ENCODE assay signal across 18 cellular contexts in genomic region chr11:61980783-61981541, GRCh38. TPM values are rescaled to one million over a fixed set of nuclear protein-coding genes. Genes with fewer than 3 reads are reported as not detected.
DNase-seq lines count a peak whose midpoint lies in the region; ATAC-seq, FAIRE-seq and TF ChIP-seq lines count a peak whose summit lies in the region.
"Had no signal": no experiment of that assay in that cellular context is flagged by ENCODE, and none has a peak within 500 bp of the region (broad histone marks: within the 10 kb centered on the region; RNA-seq: fewer than 3 reads in every experiment).

No MANE protein-coding gene starts in this region.

- TF ChIP-seq CTCF in Caco-2 (IDR thresholded peaks at IDR 0.05; ENCODE audit: insufficient read depth in 1 of 2, low read depth in 1 of 2, low read length in 1 of 2, severe bottlenecking in 1 of 2, unreplicated experiment in 1 of 2) = no peak
- no peak for TF ChIP-seq CTCF in H1 (IDR thresholded peaks at IDR 0.05; ENCODE audit: control extremely low read depth in 1 of 3, insufficient read depth in 1 of 3, low read depth in 1 of 3, low read length in 3 of 3)
- no peak for TF ChIP-seq CTCF in mesothelial cell of epicardium (IDR thresholded peaks at IDR 0.05; ENCODE audit: unreplicated experiment)
- no peak for TF ChIP-seq CTCF in progenitor cell of endocrine pancreas (IDR thresholded peaks at IDR 0.05; ENCODE audit: unreplicated experiment)

- no peak overlapping the region for H3K4me2 ChIP-seq in H1 (ENCODE audit: insufficient read depth in 1 of 2, low read depth in 2 of 2, low read length in 2 of 2)

- no peak for TF ChIP-seq EP300 in H1 (IDR thresholded peaks at IDR 0.05; ENCODE audit: borderline replicate concordance in 1 of 2, low read depth in 2 of 2, low read length in 2 of 2)

- H3K4me3 Mint-ChIP-seq in Caco-2 (ENCODE audit: unreplicated experiment) = no peak overlapping the region
- H3K4me3 Mint-ChIP-seq in mesothelial cell of epicardium = no peak overlapping the region
- H3K4me3 Mint-ChIP-seq in progenitor cell of endocrine pancreas (ENCODE audit: low read depth) = no peak overlapping the region
- H3K4me3 Mint-ChIP-seq: activated CD8-positive, alpha-beta T cell treated with anti-CD3 and anti-CD28 coated beads, Interleukin-2, amount 10 ng/mL, durations not matched to agents 7 days and 5 days had no signal

- H4K20me1 ChIP-seq in H1 (replicated peaks in 1 of 2; ENCODE audit: control insufficient read depth in 1 of 2, insufficient read depth in 2 of 2, low read length in 2 of 2) = peaks cover 0 to 2% of the 10 kb centered on the region in 2 experiments

- no peak overlapping the region for H2BK20ac ChIP-seq in H1 (ENCODE audit: low read length)

- H3K18ac ChIP-seq in H1 (ENCODE audit: extremely low read depth, low read length) = no peak overlapping the region

- no peak overlapping the region for H2AK5ac ChIP-seq in H1 (ENCODE audit: low read depth, low read length)

- H3K9ac ChIP-seq in H1 (replicated peaks in 1 of 4; ENCODE audit: extremely low read depth in 1 of 4, low read depth in 3 of 4, low read length in 3 of 4) = no peak overlapping the region; a peak in 1 of 7 replicates

- ATAC-seq in GM21737 (IDR thresholded peaks at IDR 0.05; ENCODE audit: unreplicated experiment) = no peak
- ATAC-seq: activated CD8-positive, alpha-beta T cell treated with anti-CD3 and anti-CD28 coated beads, Interleukin-2, amount 10 ng/mL, durations not matched to agents 7 days and 5 days had no signal

- FAIRE-seq in H1 (lab: Jason Lieb, UNC) = no peak
- FAIRE-seq: D721Med had no signal

- peak overlapping the region; percentile 10 for H4K91ac ChIP-seq in H1 (replicated peaks; ENCODE audit: insufficient read length, low read length)

- H2BK15ac ChIP-seq in H1 (ENCODE audit: low read length) = no peak overlapping the region

- no peak overlapping the region for H2BK120ac ChIP-seq in H1 (replicated peaks; ENCODE audit: low read depth, low read length)

- peak overlapping the region; percentile 14 for H3K4ac ChIP-seq in H1 (replicated peaks; ENCODE audit: insufficient read length, low read depth, low read length)

- H3K23me2 ChIP-seq in H1 (ENCODE audit: low read depth, low read length) = no peaks in the 10 kb centered on the region

- no peak overlapping the region for H3K27ac ChIP-seq in H1 (ENCODE audit: low read depth, low read length)
- H3K27ac ChIP-seq: brain microvascular endothelial cell, HL-60, left ventricle myocardium inferior had no signal

- H3K27me3 Mint-ChIP-seq in Caco-2 (ENCODE audit: insufficient read depth, unreplicated experiment) (no peaks in the 10 kb centered on the region), mesothelial cell of epicardium (ENCODE audit: low read depth) (no peaks in the 10 kb centered on the region), progenitor cell of endocrine pancreas (no peaks in the 10 kb centered on the region)

- no TSS peak for BruUV-seq in Caco-2 (replicated peaks; lab: Mats Ljungman, UMichigan)

- H3K4me1 ChIP-seq in Caco-2 = peaks cover 17% of the 10 kb centered on the region
- H3K4me1 ChIP-seq in H1 (replicated peaks in 1 of 4; ENCODE audit: control insufficient read depth in 3 of 4, insufficient read depth in 4 of 4, low read length in 3 of 4) = peaks cover 0 to 2% (median 0%) of the 10 kb centered on the region in 4 experiments; a peak in 1 of 7 replicates

- H3K23ac ChIP-seq in H1 (ENCODE audit: insufficient read length) = no peak overlapping the region

- POLR2A ChIA-PET in Caco-2 (lab: Charles Lee) = interaction anchor here (0.7 to 0.9 kb wide), 2 partner anchors 22 to 32 kb away, joined by 3 read pairs; no protein-coding TSS in a partner anchor
- POLR2A ChIA-PET in H1 (lab: Charles Lee; ENCODE audit: partially characterized antibody) = interaction anchor here (1.1 to 25.7 kb wide), 3 partner anchors 8 to 21 kb away, joined by 3 to 458 read pairs (median 5); partner anchors contain the start of genes BEST1 and FTH1

- intact Hi-C loops in Caco-2 (cut with micrococcal nuclease; ENCODE audit: unreplicated experiment) = no loop called here

- H2BK5ac ChIP-seq in H1 (ENCODE audit: low read depth, low read length) = no peak overlapping the region

- no peak overlapping the region; the same call in 1 of the 2 replicates for H4K8ac ChIP-seq in H1 (ENCODE audit: extremely low read depth, insufficient read depth, low read length)

- H3K9me3 ChIP-seq in Caco-2 (no peaks in the 10 kb centered on the region), H1 (ENCODE audit: insufficient read depth in 2 of 2, low read depth in 1 of 2, low read length in 1 of 2) (no peaks in the 10 kb centered on the region)
- H3K9me3 ChIP-seq: left ventricle myocardium inferior had no signal

- H3K4me3 ChIP-seq in Caco-2 (ENCODE audit: low read depth, low read length) = no peak overlapping the region
- no peak overlapping the region for H3K4me3 ChIP-seq in H1 (ENCODE audit: extremely low read depth in 1 of 4, insufficient read depth in 2 of 4, low read depth in 3 of 4, low read length in 4 of 4)
- H3K4me3 ChIP-seq: left ventricle myocardium inferior had no signal

- H2AFZ ChIP-seq in H1 (ENCODE audit: low read length) = no peak overlapping the region

- TF ChIP-seq RAD21 in H1 (IDR thresholded peaks at IDR 0.05 in 1 of 2, conservative IDR thresholded peaks at IDR 0.05 in 1 of 2; ENCODE audit: low read depth in 2 of 2, low read length in 2 of 2) = no peak

- no peak overlapping the region for H3K56ac ChIP-seq in H1 (replicated peaks; ENCODE audit: insufficient read length, low read depth, low read length)

- no peak overlapping the region for H4K5ac ChIP-seq in H1 (ENCODE audit: insufficient read length, low read depth, low read length)

- CTCF ChIA-PET in Caco-2 (lab: Charles Lee) (no interaction called here), H1 (lab: Charles Lee; ENCODE audit: partially characterized antibody) (interaction anchor here (1.0 to 2.1 kb wide), 6 partner anchors 8 to 100 kb away, joined by 3 to 9 read pairs (median 4); no protein-coding TSS in a partner anchor)

- no peak for TF ChIP-seq POLR2A in H1 (IDR thresholded peaks at IDR 0.05; ENCODE audit: control extremely low read depth in 1 of 2, low read depth in 2 of 2, low read length in 2 of 2)

- H3K79me2 ChIP-seq in H1 (ENCODE audit: control insufficient read depth in 1 of 2, insufficient read depth in 2 of 2, low read length in 2 of 2) = no peaks in the 10 kb centered on the region

- 93% methylated on average over 10 of the region's 10 CpGs; no CpG with 5 or more reads in 1 of the 2 experiments for WGBS in H1 (ENCODE audit: extremely low coverage in 1 of 2, insufficient coverage in 1 of 2, insufficient read length in 1 of 2, insufficient replicate concordance in 2 of 2, low coverage in 1 of 2, low lambda C conversion rate in 2 of 2, missing lambda C conversion rate in 1 of 2), 2 experiments

- H3K27ac Mint-ChIP-seq in Caco-2 (ENCODE audit: unreplicated experiment) (peak overlapping the region; percentile 25), mesothelial cell of epicardium (peak overlapping the region; percentile 77), progenitor cell of endocrine pancreas (no peak overlapping the region)
- H3K27ac Mint-ChIP-seq: activated CD8-positive, alpha-beta T cell treated with anti-CD3 and anti-CD28 coated beads, Interleukin-2, amount 10 ng/mL, durations not matched to agents 7 days and 5 days had no signal

- H3K36me3 Mint-ChIP-seq in Caco-2 (ENCODE audit: insufficient read depth, unreplicated experiment) (peaks cover 12% of the 10 kb centered on the region), mesothelial cell of epicardium (peaks cover under 1% of the 10 kb centered on the region), progenitor cell of endocrine pancreas (ENCODE audit: insufficient read depth) (no peaks in the 10 kb centered on the region)

- H3K27me3 ChIP-seq in Caco-2 (replicated peaks; ENCODE audit: control insufficient read depth, insufficient read depth, low read length) = no peaks in the 10 kb centered on the region
- H3K27me3 ChIP-seq in H1 (replicated peaks in 1 of 4; ENCODE audit: control insufficient read depth in 3 of 4, extremely low read depth in 1 of 4, insufficient read depth in 3 of 4, low read length in 3 of 4) = peaks cover 9 to 35% (median 16%) of the 10 kb centered on the region in 4 experiments; a peak in 5 of 7 replicates
- H3K27me3 ChIP-seq: brain microvascular endothelial cell had no signal

- no peaks in the 10 kb centered on the region for H3K79me1 ChIP-seq in H1 (ENCODE audit: low read depth, low read length)

- H3K9me3 Mint-ChIP-seq in Caco-2 (ENCODE audit: unreplicated experiment) = peaks cover 3% of the 10 kb centered on the region
- peaks cover under 1% of the 10 kb centered on the region for H3K9me3 Mint-ChIP-seq in mesothelial cell of epicardium
- H3K9me3 Mint-ChIP-seq in progenitor cell of endocrine pancreas (ENCODE audit: low read depth) = peaks cover under 1% of the 10 kb centered on the region

- DNase-seq in Caco-2 = no peak
- peak; percentile 28 to 29 for DNase-seq in NCI-H526 (lab: John Stamatoyannopoulos, UW)
- no peak for DNase-seq in H1 (ENCODE audit: low read depth in 1 of 2, low spot score in 2 of 2)
- DNase-seq in mesothelial cell of epicardium (ENCODE audit: low spot score in 2 of 2, unreplicated experiment in 2 of 2) = peak in 1 of 2 experiments; percentile 36
- no peak for DNase-seq in occipital lobe (lab: John Stamatoyannopoulos, UW)
- DNase-seq in activated T-cell treated with anti-CD3 and anti-CD28 coated beads, Interleukin-2, amount 50 U/mL, for 48 hours = no peak
- DNase-seq in progenitor cell of endocrine pancreas (ENCODE audit: low spot score, unreplicated experiment) = no peak
- DNase-seq: activated CD8-positive, alpha-beta T cell treated with anti-CD3 and anti-CD28 coated beads, Interleukin-2, amount 10 ng/mL, durations not matched to agents 7 days and 5 days; activated gamma-delta T cell treated with Interleukin-2 at 50 U/mL for 16 hours; brain microvascular endothelial cell; Karpas-422; left ventricle myocardium inferior; naive B cell; NCI-H1436; NCI-H345 had no signal

- no peak overlapping the region for H3K14ac ChIP-seq in H1 (ENCODE audit: insufficient read length)

- H3K36me3 ChIP-seq in Caco-2 (ENCODE audit: control insufficient read depth, insufficient read depth, low read length) (no peaks in the 10 kb centered on the region), H1 (ENCODE audit: control insufficient read depth in 2 of 4, insufficient read depth in 4 of 4, low read length in 3 of 4) (no peaks in the 10 kb centered on the region)
- H3K36me3 ChIP-seq: brain microvascular endothelial cell, left ventricle myocardium inferior had no signal

- peak overlapping the region; percentile 50; the same call in 1 of the 2 replicates for H2BK12ac ChIP-seq in H1 (ENCODE audit: low read depth, low read length)

- H3K4me1 Mint-ChIP-seq in Caco-2 (ENCODE audit: low read depth, unreplicated experiment) = peaks cover 16% of the 10 kb centered on the region
- peaks cover 41% of the 10 kb centered on the region for H3K4me1 Mint-ChIP-seq in mesothelial cell of epicardium
- peaks cover 25% of the 10 kb centered on the region for H3K4me1 Mint-ChIP-seq in progenitor cell of endocrine pancreas (ENCODE audit: low read depth)

RNA-seq across cellular contexts. Expression of gene FTH1, which starts 13.5 kb away (rescaled TPM):
- total RNA-seq in Caco-2 (2022) (1,282 and 1,565 TPM in 2 replicates), mesothelial cell of epicardium (1,419 to 1,500 TPM (median 1,460 TPM) in 3 replicates), occipital lobe (252 TPM), progenitor cell of endocrine pancreas (1,669 and 1,699 TPM in 2 replicates)
- total RNA-seq in H1 (2021; fragmentation: NEBNext Ultra II Directional; extraction: Animal tissue kit (Norgen Biotek cat#: 25700)) = 1,461 and 1,535 TPM in 2 replicates
- 895 and 1,153 TPM in 2 replicates for polyA plus RNA-seq in H1 (2011; rRNA removed)
- 859 TPM for polyA plus RNA-seq in H1 (2011; cell fraction: cytosol; rRNA removed)
- 858 TPM for polyA plus RNA-seq in H1 (2011; cell fraction: nucleus; rRNA removed)
- 2,371 to 2,868 TPM (median 2,459 TPM) in 4 replicates for polyA plus RNA-seq in H1 (2012, experiment 1 of 2)
- polyA plus RNA-seq in H1 (2012, experiment 2 of 2) = 3,437 TPM
- 1,345 TPM for polyA plus RNA-seq in H1 (2013, experiment 1 of 2)
- polyA plus RNA-seq in H1 (2013, experiment 2 of 2) = 1,427 TPM
- polyA minus RNA-seq in H1 (2011; rRNA and poly(A)+ RNA removed) = 388 and 391 TPM in 2 replicates
- 705 TPM for polyA minus RNA-seq in H1 (2011; cell fraction: cytosol; rRNA and poly(A)+ RNA removed)
- polyA minus RNA-seq in H1 (2011; cell fraction: nucleus; rRNA and poly(A)+ RNA removed) = 403 TPM

RNA-seq across cellular contexts. Expression of gene BEST1, which starts 30.8 kb away (rescaled TPM):
- total RNA-seq in Caco-2 (2022) = 4.7 and 6.7 TPM in 2 replicates
- total RNA-seq in H1 (2021; fragmentation: NEBNext Ultra II Directional; extraction: Animal tissue kit (Norgen Biotek cat#: 25700)) = 0.22 and 0.23 TPM in 2 replicates
- 0.62 and 1.4 TPM in 2 replicates for polyA plus RNA-seq in H1 (2011; rRNA removed)
- polyA plus RNA-seq in H1 (2011; cell fraction: cytosol; rRNA removed) = 1.7 TPM
- 3.9 TPM for polyA plus RNA-seq in H1 (2011; cell fraction: nucleus; rRNA removed)
- 0.43 to 0.91 TPM (median 0.72 TPM) in 4 replicates for polyA plus RNA-seq in H1 (2012, experiment 1 of 2)
- polyA plus RNA-seq in H1 (2012, experiment 2 of 2) = 1.0 TPM
- polyA plus RNA-seq in H1 (2013, experiment 1 of 2) = 0.08 TPM
- 0.09 TPM for polyA plus RNA-seq in H1 (2013, experiment 2 of 2)
- polyA minus RNA-seq in H1 (2011; rRNA and poly(A)+ RNA removed) = 0.95 and 1.1 TPM in 2 replicates
- 0.81 TPM for polyA minus RNA-seq in H1 (2011; cell fraction: cytosol; rRNA and poly(A)+ RNA removed)
- 2.9 TPM for polyA minus RNA-seq in H1 (2011; cell fraction: nucleus; rRNA and poly(A)+ RNA removed)
- total RNA-seq in mesothelial cell of epicardium = 0.64 to 1.1 TPM (median 0.90 TPM) in 3 replicates
- total RNA-seq in occipital lobe = 1.2 TPM
- 0.34 and 0.44 TPM in 2 replicates for total RNA-seq in progenitor cell of endocrine pancreas
- total RNA-seq: activated CD8-positive, alpha-beta T cell treated with anti-CD3 and anti-CD28 coated beads, Interleukin-2, amount 10 ng/mL, durations not matched to agents 7 days and 5 days had no signal

Comparison
In these comparisons a context has a peak if more than half of its experiments do, and no peak if none do; other contexts are left out.
1. DNase-seq: peak in NCI-H526 (2 of 2); none in Caco-2 (0 of 2), H1 (0 of 2), occipital lobe (single experiment), activated T-cell treated with anti-CD3 and anti-CD28 coated beads, Interleukin-2, amount 50 U/mL, for 48 hours (0 of 2) and progenitor cell of endocrine pancreas (single experiment).